ENCODE assay signal across 7 cellular contexts in genomic region chr17:40287494-40288369, GRCh38. TPM values are rescaled to one million over a fixed set of nuclear protein-coding genes. Genes with fewer than 3 reads are reported as not detected.
DNase-seq lines count a peak whose midpoint lies in the region; ATAC-seq and TF ChIP-seq lines count a peak whose summit lies in the region.

CDC6 (plus strand) TSS chr17:40287879; CDS start chr17:40289421, 1,542 bp downstream.

- DNase-seq in NCI-H2029 (lab: John Stamatoyannopoulos, UW), result peak; percentile 99
- DNase-seq in T-helper 22 cell (ENCODE audit: low read depth), result peak; percentile 98
- peak; percentile 99 for DNase-seq in astrocyte of the cerebellum (ENCODE audit: low read depth)
- DNase-seq in hepatocyte (ENCODE audit: low spot score), result peak; percentile 99
- DNase-seq in retina, result peak; percentile 96

- H3K4me3 ChIP-seq in astrocyte of the cerebellum (ENCODE audit: low read depth, low read length), result peak within 1 kb of the TSS; percentile 68
- peak within 1 kb of the TSS; percentile 25 for H3K4me3 ChIP-seq in hepatocyte

- peak within 1 kb of the TSS; percentile 84 for H3K4me2 ChIP-seq in hepatocyte

- peaks cover 10% of the 10 kb centered on the region for H3K4me1 ChIP-seq in hepatocyte (ENCODE audit: insufficient read depth)

- no peaks in the 10 kb centered on the region for H4K20me1 ChIP-seq in hepatocyte (ENCODE audit: insufficient read depth, poor library complexity, severe bottlenecking)

- peak; percentile 83 for TF ChIP-seq POLR2A in GM18505 (IDR thresholded peaks at IDR 0.05; ENCODE audit: borderline replicate concordance, extremely low read depth, insufficient read depth, insufficient read length)

- H3K79me2 ChIP-seq in hepatocyte, result peaks cover 7% of the 10 kb centered on the region

- peak within 1 kb of the TSS; percentile 37 for H2AFZ ChIP-seq in hepatocyte

- under 1% methylated on average over 47 of the region's 47 CpGs for WGBS in hepatocyte (ENCODE audit: low lambda C conversion rate, missing lambda C conversion rate)

- H3K9me2 ChIP-seq in hepatocyte (replicated peaks; ENCODE audit: insufficient read depth), result no peaks in the 10 kb centered on the region

- peak; percentile 90 for ATAC-seq in GM18505 (IDR thresholded peaks at IDR 0.05; ENCODE audit: unreplicated experiment)
- ATAC-seq in HG02973 (IDR thresholded peaks at IDR 0.05; ENCODE audit: unreplicated experiment), result peak; percentile 82

- TF ChIP-seq CTCF in astrocyte of the cerebellum (IDR thresholded peaks at IDR 0.05; ENCODE audit: low read depth, low read length, missing control alignments) (no peak), hepatocyte (IDR thresholded peaks at IDR 0.05; ENCODE audit: poor library complexity) (no peak)

- in situ Hi-C loops in astrocyte of the cerebellum (cut with HindIII; ENCODE audit: low sequenced_read_pairs), result no loop called here

- H3K27ac ChIP-seq in hepatocyte, result no peak within 1 kb of the TSS

- H3K9me3 ChIP-seq in hepatocyte (ENCODE audit: low read depth), result no peaks in the 10 kb centered on the region

- H3K36me3 ChIP-seq in hepatocyte (replicated peaks; ENCODE audit: insufficient read depth, low read depth), result no peaks in the 10 kb centered on the region

- H3K27me3 ChIP-seq in hepatocyte, result no peaks in the 10 kb centered on the region

RNA-seq across cellular contexts. Expression of gene CDC6, which starts in this region (rescaled TPM):
- total RNA-seq in hepatocyte, result 5.8 and 8.6 TPM in 2 replicates
- 5.1 and 7.5 TPM in 2 replicates for polyA plus RNA-seq in hepatocyte
